ENCODE assay signal across 15 cellular contexts in genomic region chr1:21980515-21981220, GRCh38. TPM values are rescaled to one million over a fixed set of nuclear protein-coding genes. Genes with fewer than 3 reads are reported as not detected.
A peak's percentile ranks its signal among the peaks of the same experiment; 100 is the strongest.
DNase-seq lines count a peak whose midpoint lies in the region; ATAC-seq and TF ChIP-seq lines count a peak whose summit lies in the region.
"Not testable (repeated sequence)": the region's sequence is repeated elsewhere in the genome, so short reads cannot be mapped to it uniquely, and the experiment has no call there.
"Had no signal": no experiment of that assay in that cellular context is flagged by ENCODE, and none has a peak within 500 bp of the region (broad histone marks: within the 10 kb centered on the region; RNA-seq: fewer than 3 reads in every experiment).

No MANE protein-coding gene starts in this region.

- no CpG with 5 or more reads among the region's 21 CpGs for WGBS in IMR-90 (ENCODE audit: extremely low coverage in 2 of 2, insufficient read length in 1 of 2), 2 experiments
- WGBS in heart right ventricle, 2 donors = 66 to 69% methylated on average over 17 to 20 of the region's 21 CpGs
- no CpG with 5 or more reads among the region's 21 CpGs for WGBS in mesendoderm (ENCODE audit: extremely low coverage, insufficient coverage, low lambda C conversion rate)

- not testable (repeated sequence) for H3K4ac ChIP-seq in IMR-90 (ENCODE audit: low read depth, low read length); mesendoderm (ENCODE audit: low read depth, low read length)

- not testable (repeated sequence) for H3K9me1 ChIP-seq in IMR-90 (ENCODE audit: insufficient read depth, low read length)

- dilution Hi-C loops in IMR-90 (cut with HindIII; ENCODE audit: low sequenced_read_pairs, unreplicated experiment) = not testable (repeated sequence)

- not testable (repeated sequence) for H3K4me1 ChIP-seq in A673 (ENCODE audit: insufficient read depth, low read length, poor library complexity, severe bottlenecking); IMR-90 (ENCODE audit: control insufficient read depth, insufficient read depth, low read length); heart right ventricle; mesendoderm (ENCODE audit: control insufficient read depth, low read depth, low read length)

- H2BK20ac ChIP-seq in IMR-90 (ENCODE audit: low read depth, low read length) = not testable (repeated sequence)

- H4K8ac ChIP-seq in IMR-90 (ENCODE audit: low read depth in 2 of 2, low read length in 2 of 2); mesendoderm (ENCODE audit: low read depth, low read length): not testable (repeated sequence)

- H3K27me3 ChIP-seq in A673 (replicated peaks; ENCODE audit: insufficient read depth, low read depth, low read length, poor library complexity); IMR-90 (ENCODE audit: control insufficient read depth, insufficient read depth, low read length); heart right ventricle; mesendoderm (ENCODE audit: insufficient read depth, low read length, poor library complexity): not testable (repeated sequence)

- H2BK5ac ChIP-seq in IMR-90 (ENCODE audit: low read depth, low read length, poor library complexity, severe bottlenecking); mesendoderm (ENCODE audit: low read length): not testable (repeated sequence)

- H2AK5ac ChIP-seq in IMR-90 (ENCODE audit: low read depth, low read length); mesendoderm (ENCODE audit: low read length): not testable (repeated sequence)

- H3K79me1 ChIP-seq in IMR-90 (ENCODE audit: low read depth in 1 of 2, low read length in 2 of 2); mesendoderm (ENCODE audit: low read length): not testable (repeated sequence)

- H3K18ac ChIP-seq in IMR-90 (ENCODE audit: low read depth, low read length); mesendoderm (ENCODE audit: low read length): not testable (repeated sequence)

- intact Hi-C loops in A673 (cut with micrococcal nuclease; ENCODE audit: unreplicated experiment); IMR-90 (cut with micrococcal nuclease); heart right ventricle (cut with DNase I): not testable (repeated sequence)

- H3K4me3 Mint-ChIP-seq in activated T-cell treated with anti-CD3 and anti-CD28 coated beads, Interleukin-2, amount 50 U/mL, for 72 hours; stimulated activated effector memory CD8-positive, alpha-beta T cell treated with anti-CD3 and anti-CD28 coated beads, Interleukin-12 subunit alpha, Interleukin-12 subunit beta, amount 100 ng/mL, for 72 hours: not testable (repeated sequence)

- not testable (repeated sequence) for BruUV-seq in A673 (replicated peaks; lab: Mats Ljungman, UMichigan); IMR-90 (replicated peaks; lab: Mats Ljungman, UMichigan)

- not testable (repeated sequence) for H2AFZ ChIP-seq in IMR-90 (replicated peaks; ENCODE audit: low read length, poor library complexity)

- TF ChIP-seq CTCF in A673 (conservative IDR thresholded peaks at IDR 0.05; ENCODE audit: low read depth, low read length) (0 out of 2 replicates have a peak, but pooled peaks have one; percentile 16), IMR-90 (conservative IDR thresholded peaks at IDR 0.05; ENCODE audit: low read depth, low read length) (0 out of 2 replicates have a peak, but pooled peaks have one; percentile 19), choroid plexus epithelial cell (conservative IDR thresholded peaks at IDR 0.05; ENCODE audit: low read depth, low read length) (peak; percentile 38), heart right ventricle (IDR thresholded peaks at IDR 0.05) (peak in 3 of 9 donors; percentile 11 to 44 (median 24))

- not testable (repeated sequence) for H3K9me3 Mint-ChIP-seq in activated T-cell treated with anti-CD3 and anti-CD28 coated beads, Interleukin-2, amount 50 U/mL, for 72 hours; stimulated activated effector memory CD8-positive, alpha-beta T cell treated with anti-CD3 and anti-CD28 coated beads, Interleukin-12 subunit alpha, Interleukin-12 subunit beta, amount 100 ng/mL, for 72 hours

- H3K36me3 Mint-ChIP-seq in activated T-cell treated with anti-CD3 and anti-CD28 coated beads, Interleukin-2, amount 50 U/mL, for 72 hours (ENCODE audit: insufficient read depth in 2 of 2); stimulated activated effector memory CD8-positive, alpha-beta T cell treated with anti-CD3 and anti-CD28 coated beads, Interleukin-12 subunit alpha, Interleukin-12 subunit beta, amount 100 ng/mL, for 72 hours: not testable (repeated sequence)

- peak; percentile 26; the same call in 1 of the 2 replicates for TF ChIP-seq RAD21 in IMR-90 (IDR thresholded peaks at IDR 0.05; ENCODE audit: low read length)

- not testable (repeated sequence) for H3K36me3 ChIP-seq in A673 (ENCODE audit: insufficient read depth, low read length, poor library complexity, severe bottlenecking); IMR-90 (ENCODE audit: control insufficient read depth, insufficient read depth, low read length); heart right ventricle; mesendoderm (ENCODE audit: control insufficient read depth, insufficient read depth, low read length)

- not testable (repeated sequence) for H2BK15ac ChIP-seq in IMR-90 (ENCODE audit: low read depth, low read length); mesendoderm (replicated peaks; ENCODE audit: low read depth)

- H4K91ac ChIP-seq in IMR-90 (ENCODE audit: insufficient read depth, low read depth, low read length) = not testable (repeated sequence)

- H3K27ac Mint-ChIP-seq in activated T-cell treated with anti-CD3 and anti-CD28 coated beads, Interleukin-2, amount 50 U/mL, for 72 hours; stimulated activated effector memory CD8-positive, alpha-beta T cell treated with anti-CD3 and anti-CD28 coated beads, Interleukin-12 subunit alpha, Interleukin-12 subunit beta, amount 100 ng/mL, for 72 hours: not testable (repeated sequence)

- H4K5ac ChIP-seq in IMR-90 (ENCODE audit: low read depth, low read length); mesendoderm (ENCODE audit: low read length): not testable (repeated sequence)

- ATAC-seq in IMR-90 (ENCODE audit: low read depth) = peak; percentile 67
- peak; percentile 45 to 54 for ATAC-seq in activated T-cell treated with anti-CD3 and anti-CD28 coated beads, Interleukin-2, amount 50 U/mL, for 72 hours (replicated peaks in 1 of 2)
- ATAC-seq in heart right ventricle = peak; percentile 29 to 80 (median 55)
- ATAC-seq in stimulated activated effector memory CD8-positive, alpha-beta T cell treated with anti-CD3 and anti-CD28 coated beads, Interleukin-12 subunit alpha, Interleukin-12 subunit beta, amount 100 ng/mL, for 72 hours = peak; percentile 64

- H3K27ac ChIP-seq in A673 (ENCODE audit: low read depth, low read length, poor library complexity, severe bottlenecking); IMR-90 (ENCODE audit: insufficient read depth, low read length); heart right ventricle; mesendoderm (ENCODE audit: low read depth, low read length): not testable (repeated sequence)

- H3K79me2 ChIP-seq in mesendoderm (ENCODE audit: control insufficient read depth, insufficient read depth, low read length) = not testable (repeated sequence)

- not testable (repeated sequence) for H3K23ac ChIP-seq in IMR-90 (ENCODE audit: low read depth, low read length); mesendoderm (ENCODE audit: low read length)

- not testable (repeated sequence) for H2BK120ac ChIP-seq in IMR-90 (ENCODE audit: low read depth, low read length); mesendoderm (ENCODE audit: low read depth, low read length)

- H2AK9ac ChIP-seq in IMR-90 (replicated peaks; ENCODE audit: low read depth, low read length, poor library complexity) = not testable (repeated sequence)

- not testable (repeated sequence) for H3K4me2 ChIP-seq in IMR-90 (ENCODE audit: low read depth, low read length); mesendoderm (ENCODE audit: low read length)

- not testable (repeated sequence) for H3K9me3 ChIP-seq in A673 (ENCODE audit: low read depth, low read length, poor library complexity, severe bottlenecking); IMR-90 (ENCODE audit: control insufficient read depth, insufficient read depth, low read length); heart right ventricle

- CTCF ChIA-PET in A673 (lab: Charles Lee); IMR-90 (lab: Yijun Ruan, JAX): not testable (repeated sequence)

- not testable (repeated sequence) for H3K4me1 Mint-ChIP-seq in activated T-cell treated with anti-CD3 and anti-CD28 coated beads, Interleukin-2, amount 50 U/mL, for 72 hours (ENCODE audit: low read depth); stimulated activated effector memory CD8-positive, alpha-beta T cell treated with anti-CD3 and anti-CD28 coated beads, Interleukin-12 subunit alpha, Interleukin-12 subunit beta, amount 100 ng/mL, for 72 hours

- H3K27me3 Mint-ChIP-seq in activated T-cell treated with anti-CD3 and anti-CD28 coated beads, Interleukin-2, amount 50 U/mL, for 72 hours (ENCODE audit: low read depth) = not testable (repeated sequence)

- H3K56ac ChIP-seq in IMR-90 (ENCODE audit: extremely low read depth, insufficient read depth, low read length); mesendoderm (ENCODE audit: low read length): not testable (repeated sequence)

- H3K4me3 ChIP-seq in A673 (ENCODE audit: low read depth, low read length, poor library complexity, severe bottlenecking); IMR-90 (ENCODE audit: insufficient read depth, low read depth, low read length); choroid plexus epithelial cell (ENCODE audit: low read depth, low read length); heart right ventricle; mesendoderm (ENCODE audit: low read length): not testable (repeated sequence)

- POLR2A ChIA-PET in A673 (lab: Charles Lee; ENCODE audit: low non-redundant PET) = not testable (repeated sequence)
- POLR2A ChIA-PET in IMR-90 (lab: Charles Lee; ENCODE audit: unreplicated experiment) = interaction anchor here (0.6 kb wide), 1 partner anchor 1296 kb away, joined by 3 read pairs; no protein-coding TSS in a partner anchor

- H4K20me1 ChIP-seq in IMR-90 (ENCODE audit: insufficient read depth, low read length) = not testable (repeated sequence)

- not testable (repeated sequence) for TF ChIP-seq POLR2A in IMR-90 (IDR thresholded peaks at IDR 0.05; ENCODE audit: low read depth, low read length)

- DNase-seq in A673 (ENCODE audit: low spot score); activated T-cell treated with anti-CD3 and anti-CD28 coated beads, Interleukin-2, amount 50 U/mL, for 72 hours; heart right ventricle; stimulated activated effector memory CD8-positive, alpha-beta T cell treated with anti-CD3 and anti-CD28 coated beads, Interleukin-12 subunit alpha, Interleukin-12 subunit beta, amount 100 ng/mL, for 72 hours (ENCODE audit: low spot score in 2 of 2): not testable (repeated sequence)
- DNase-seq in IMR-90 = peak; percentile 11
- DNase-seq in SHP77 (lab: John Stamatoyannopoulos, UW) = peak; percentile 35 to 48
- DNase-seq in choroid plexus epithelial cell (ENCODE audit: low read depth) = peak; percentile 41
- DNase-seq in mesendoderm = peak; percentile 57

- H3K14ac ChIP-seq in IMR-90 (replicated peaks; ENCODE audit: low read depth, low read length) = not testable (repeated sequence)

- in situ Hi-C loops in IMR-90 (cut with MboI; ENCODE audit: low sequenced_read_pairs) = not testable (repeated sequence)

- not testable (repeated sequence) for H3K9ac ChIP-seq in IMR-90 (ENCODE audit: low read depth, low read length); mesendoderm (ENCODE audit: low read length)

RNA-seq across cellular contexts. Expression of gene CELA3B, which starts 3.8 kb away (rescaled TPM):
- total RNA-seq in A673 (2021) = not detected in 2 replicates
- not detected in 2 replicates for total RNA-seq in IMR-90 (2012; rRNA removed)
- polyA plus RNA-seq in IMR-90 (2012; rRNA removed) = not detected in 2 replicates
- polyA plus RNA-seq in IMR-90 (2012; cell fraction: cytosol; rRNA removed) = not detected in 2 replicates
- polyA plus RNA-seq in IMR-90 (2012; cell fraction: nucleus; rRNA removed; ENCODE audit: low replicate concordance) = not detected in 2 replicates
- not detected for total RNA-seq in activated T-cell treated with anti-CD3 and anti-CD28 coated beads, Interleukin-2, amount 50 U/mL, for 72 hours
- 1 to 10 TPM in 7 of 10 donors, not detected in 3; 1.1 to 2.5 (median 1.3) TPM for total RNA-seq in heart right ventricle
- polyA plus RNA-seq in heart right ventricle = under 1 TPM in 1 of 2 donors, not detected in 1; 0.13 TPM
- not detected for polyA plus RNA-seq in mesendoderm (2013, experiment 1 of 2)
- not detected for polyA plus RNA-seq in mesendoderm (2013, experiment 2 of 2)
- total RNA-seq: activated CD8-positive, alpha-beta memory T cell treated with anti-CD3 and anti-CD28 coated beads for 36 hours; astrocyte; cerebellum; esophagus squamous epithelium; mesothelial cell of epicardium; progenitor cell of endocrine pancreas; thyroid gland had no signal

RNA-seq across cellular contexts. Expression of gene CELA3A, which starts 20.8 kb away (rescaled TPM):
- total RNA-seq in A673 (2021) (not detected in 2 replicates), IMR-90 (2012; rRNA removed) (not detected in 2 replicates), heart right ventricle (1 to 10 TPM in 7 of 10 donors, not detected in 3; 2.9 to 4.6 (median 3.8) TPM)
- polyA plus RNA-seq in IMR-90 (2012; rRNA removed) (not detected in 2 replicates), heart right ventricle (under 1 TPM in 1 of 2 donors, not detected in 1; 0.58 TPM)
- not detected in 2 replicates for polyA plus RNA-seq in IMR-90 (2012; cell fraction: cytosol; rRNA removed)
- polyA plus RNA-seq in IMR-90 (2012; cell fraction: nucleus; rRNA removed; ENCODE audit: low replicate concordance) = not detected in 2 replicates
- total RNA-seq in activated T-cell treated with anti-CD3 and anti-CD28 coated beads, Interleukin-2, amount 50 U/mL, for 72 hours = not detected
- not detected for polyA plus RNA-seq in mesendoderm (2013, experiment 1 of 2)
- polyA plus RNA-seq in mesendoderm (2013, experiment 2 of 2) = not detected
- total RNA-seq: activated CD8-positive, alpha-beta memory T cell treated with anti-CD3 and anti-CD28 coated beads for 36 hours; astrocyte; cerebellum; esophagus squamous epithelium; mesothelial cell of epicardium; thyroid gland had no signal

RNA-seq across cellular contexts. Expression of gene HSPG2, which starts 43.6 kb away (rescaled TPM):
- total RNA-seq in A673 (2021) (10.4 and 19.8 TPM in 2 replicates), IMR-90 (2012; rRNA removed) (15.8 and 23.3 TPM in 2 replicates), heart right ventricle (100 to 1,000 TPM; 249 to 508 (median 320) TPM)
- polyA plus RNA-seq in IMR-90 (2012; rRNA removed) (94.0 and 104 TPM in 2 replicates), heart right ventricle (100 to 1,000 TPM; 221 to 276 TPM)
- polyA plus RNA-seq in IMR-90 (2012; cell fraction: cytosol; rRNA removed) = 74.1 and 160 TPM in 2 replicates
- polyA plus RNA-seq in IMR-90 (2012; cell fraction: nucleus; rRNA removed; ENCODE audit: low replicate concordance) = 187 and 684 TPM in 2 replicates
- total RNA-seq in activated T-cell treated with anti-CD3 and anti-CD28 coated beads, Interleukin-2, amount 50 U/mL, for 72 hours = 10 to 100 TPM in 1 of 2 donors, 1 to 10 TPM in 1; 4.4 to 11.5 TPM
- 10.1 TPM for polyA plus RNA-seq in mesendoderm (2013, experiment 1 of 2)
- 9.4 TPM for polyA plus RNA-seq in mesendoderm (2013, experiment 2 of 2)

Comparison
In these comparisons a context has a peak if more than half of its experiments do, and no peak if none do; other contexts are left out.
1. RNA of gene HSPG2, which starts 43.6 kb away (total RNA-seq): 249 to 508 TPM in heart right ventricle; 15.8 to 23.3 TPM in IMR-90, 4.4 to 11.5 TPM in activated T-cell treated with anti-CD3 and anti-CD28 coated beads, Interleukin-2, amount 50 U/mL, for 72 hours and 10.4 to 19.8 TPM in A673; every median in the first group is over 10 times any median in the second.
2. Peak in every context shown above with its lines, with median percentiles within 50 percentile points of each other: ATAC-seq.